In the genomic region with DNA sequence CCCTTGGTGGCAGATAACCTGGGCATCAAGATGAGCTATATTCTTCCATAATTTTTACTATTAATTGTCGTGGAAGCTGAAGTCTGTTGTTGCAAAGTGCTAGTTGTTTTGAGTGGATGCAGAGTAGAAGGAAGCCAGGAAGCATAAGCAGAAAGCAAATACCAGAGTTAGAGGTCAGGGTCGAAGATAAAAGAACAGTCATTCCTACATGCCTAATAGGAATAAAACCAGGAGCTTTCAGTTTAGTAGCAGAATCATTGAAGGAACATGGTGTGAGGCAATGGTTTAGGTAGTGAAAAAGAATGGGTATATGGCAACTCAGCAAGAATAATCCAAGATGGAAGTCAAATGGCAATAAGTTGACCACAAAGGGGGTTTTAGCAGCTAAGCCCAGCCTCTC, we compare ENCODE assay signal across 24 cellular contexts.
DNase-seq lines count a peak whose midpoint lies in the region; ATAC-seq, FAIRE-seq and TF ChIP-seq lines count a peak whose summit lies in the region.
"Had no signal": no experiment of that assay in that cellular context is flagged by ENCODE, and none has a peak within 500 bp of the region (broad histone marks: within the 10 kb centered on the region; RNA-seq: fewer than 3 reads in every experiment).

No MANE protein-coding gene starts in this region.

- H3K79me2 ChIP-seq in PC-3 (ENCODE audit: low read length), result no peaks in the 10 kb centered on the region; the same call in 1 of the 2 replicates

- H3K9me3 ChIP-seq in PC-3 (ENCODE audit: low read length), result no peaks in the 10 kb centered on the region
- H3K9me3 ChIP-seq in mesenchymal stem cell (ENCODE audit: control insufficient read depth, low read length), result no peaks in the 10 kb centered on the region
- no peaks in the 10 kb centered on the region for H3K9me3 ChIP-seq in suprapubic skin
- H3K9me3 ChIP-seq in small intestine (ENCODE audit: control insufficient read depth, low read depth), result no peaks in the 10 kb centered on the region
- H3K9me3 ChIP-seq: Caco-2 had no signal

- H3K4me1 ChIP-seq in PC-3 (ENCODE audit: insufficient read depth, low read length) (peaks cover 81% of the 10 kb centered on the region), mesenchymal stem cell (ENCODE audit: control insufficient read depth, insufficient read depth, low read depth, low read length) (peaks cover 1% of the 10 kb centered on the region), suprapubic skin (peaks cover 9% of the 10 kb centered on the region), small intestine (ENCODE audit: control insufficient read depth in 2 of 2, insufficient read depth in 1 of 2, low read depth in 1 of 2, low read length in 1 of 2) (no peaks in the 10 kb centered on the region)
- H3K4me1 ChIP-seq: Caco-2 had no signal

- no peak overlapping the region for H3K14ac ChIP-seq in mesenchymal stem cell (ENCODE audit: low read length in 2 of 2)

- H3K4ac ChIP-seq in mesenchymal stem cell (ENCODE audit: low read depth in 1 of 2, low read length in 2 of 2), result no peak overlapping the region

- POLR2A ChIA-PET in PC-3 (lab: Charles Lee; ENCODE audit: unreplicated experiment), result interaction anchor here (0.6 kb wide), 1 partner anchor 124 kb away, joined by 3 read pairs; no protein-coding TSS in a partner anchor

- H3K23ac ChIP-seq in mesenchymal stem cell (ENCODE audit: low read length in 2 of 2), result no peak overlapping the region

- no peak for DNase-seq in HTR-8/SVneo (ENCODE audit: insufficient read length, low spot score)
- no peak for DNase-seq in PC-3
- DNase-seq in epithelial cell of prostate (ENCODE audit: low read depth, low spot score), result no peak
- DNase-seq in mesenchymal stem cell, result no peak
- DNase-seq in suprapubic skin (ENCODE audit: low spot score in 2 of 2), result no peak
- DNase-seq in GM19239 (ENCODE audit: insufficient read length, low spot score), result no peak
- no peak for DNase-seq in small intestine
- DNase-seq: Caco-2; CD8-positive, alpha-beta T cell; DMS153; DND-41; KG1; MM.1S; NCI-H1694; NCI-H2081; NCI-H2227 treated with DMSO at 0.1 percent for 48 hours; NCI-H510A; NCI-H69; SHP77 treated with DMSO at 0.1 percent for 48 hours had no signal

- H3K27ac ChIP-seq in PC-3 (ENCODE audit: low read length) (peak overlapping the region; percentile 100), epithelial cell of prostate (peak overlapping the region; percentile 100), mesenchymal stem cell (ENCODE audit: low read length, poor library complexity, severe bottlenecking) (no peak overlapping the region), suprapubic skin (no peak overlapping the region), small intestine (ENCODE audit: low read depth in 1 of 2, low read length in 1 of 2) (no peak overlapping the region)
- H3K27ac ChIP-seq: C4-2B, RWPE1 had no signal

- no peak for TF ChIP-seq EP300 in suprapubic skin (IDR thresholded peaks at IDR 0.05)

- no peak overlapping the region for H2BK120ac ChIP-seq in mesenchymal stem cell (ENCODE audit: low read depth, low read length)

- H3K36me3 ChIP-seq in PC-3 (ENCODE audit: low read depth, low read length) (no peaks in the 10 kb centered on the region), mesenchymal stem cell (ENCODE audit: control insufficient read depth in 1 of 2, insufficient read depth in 2 of 2, low read depth in 1 of 2, low read length in 2 of 2) (no peaks in the 10 kb centered on the region), suprapubic skin (no peaks in the 10 kb centered on the region), small intestine (ENCODE audit: control insufficient read depth in 2 of 2, insufficient read depth in 2 of 2, low read length in 2 of 2) (no peaks in the 10 kb centered on the region)

- H2BK15ac ChIP-seq in mesenchymal stem cell (ENCODE audit: low read depth, poor library complexity, severe bottlenecking), result no peak overlapping the region

- TF ChIP-seq POLR2A in suprapubic skin (IDR thresholded peaks at IDR 0.05), result no peak

- no peaks in the 10 kb centered on the region for H4K20me1 ChIP-seq in PC-3 (ENCODE audit: low read length)

- WGBS in mesenchymal stem cell, result 83% methylated on average over 2 of the region's 2 CpGs
- WGBS in suprapubic skin, result 90% methylated on average over 2 of the region's 2 CpGs
- 54 to 60% (median 54%) methylated on average over 2 of the region's 2 CpGs for WGBS in small intestine, 3 donors

- no peak overlapping the region for H2AK5ac ChIP-seq in mesenchymal stem cell (ENCODE audit: low read length, severe bottlenecking)

- no peaks in the 10 kb centered on the region for H3K9me2 ChIP-seq in PC-3 (replicated peaks; ENCODE audit: low read length)

- H2AFZ ChIP-seq in PC-3 (ENCODE audit: low read length), result no peak overlapping the region
- H2AFZ ChIP-seq in mesenchymal stem cell (ENCODE audit: low read depth, low read length), result no peak overlapping the region

- no peaks in the 10 kb centered on the region for H3K79me1 ChIP-seq in mesenchymal stem cell (replicated peaks; ENCODE audit: low read length, poor library complexity, severe bottlenecking)

- H4K8ac ChIP-seq in mesenchymal stem cell (ENCODE audit: low read length), result no peak overlapping the region

- H2BK12ac ChIP-seq in mesenchymal stem cell (ENCODE audit: low read length in 2 of 2), result peak overlapping the region; percentile 39 to 71

- peaks cover 39% of the 10 kb centered on the region for H3F3A ChIP-seq in PC-3 (ENCODE audit: low read length, unreplicated experiment)

- TF ChIP-seq CTCF in PC-3 (conservative IDR thresholded peaks at IDR 0.05; ENCODE audit: low read depth, low read length) (no peak), suprapubic skin (IDR thresholded peaks at IDR 0.05) (no peak)

- no TSS peak for BruUV-seq in PC-3 (replicated peaks; lab: Mats Ljungman, UMichigan)

- CTCF ChIA-PET in PC-3 (lab: Charles Lee), result no interaction called here

- H2BK5ac ChIP-seq in mesenchymal stem cell (ENCODE audit: low read depth, low read length, poor library complexity, severe bottlenecking), result no peak overlapping the region

- H3K9ac ChIP-seq in PC-3 (ENCODE audit: low read length) (peak overlapping the region; percentile 99), mesenchymal stem cell (ENCODE audit: low read length) (no peak overlapping the region)

- no peaks in the 10 kb centered on the region for H3K27me3 ChIP-seq in PC-3 (ENCODE audit: low read length)
- H3K27me3 ChIP-seq in mesenchymal stem cell (ENCODE audit: control insufficient read depth in 1 of 2, insufficient read depth in 1 of 2, low read length in 2 of 2), result no peaks in the 10 kb centered on the region
- H3K27me3 ChIP-seq in suprapubic skin, result no peaks in the 10 kb centered on the region
- H3K27me3 ChIP-seq in small intestine (ENCODE audit: control insufficient read depth in 2 of 2, insufficient read depth in 2 of 2, low read length in 2 of 2), result no peaks in the 10 kb centered on the region

- peak; percentile 26 for FAIRE-seq in HTR-8/SVneo (lab: Jason Lieb, UNC)
- no peak for FAIRE-seq in GM19239 (lab: Jason Lieb, UNC)
- FAIRE-seq in small intestine (lab: Jason Lieb, UNC), result no peak
- FAIRE-seq: GM12892, H54 had no signal

- intact Hi-C loops in PC-3 (cut with micrococcal nuclease), result loop anchor here (10.0 kb wide), 1 partner anchor 246 kb away; no protein-coding TSS in a partner anchor

- no peak overlapping the region for H3K4me2 ChIP-seq in PC-3 (ENCODE audit: low read length)
- H3K4me2 ChIP-seq in mesenchymal stem cell (ENCODE audit: low read length, poor library complexity, severe bottlenecking), result no peak overlapping the region

- H3K4me3 ChIP-seq in PC-3 (ENCODE audit: low read length), result no peak overlapping the region
- H3K4me3 ChIP-seq in mesenchymal stem cell (ENCODE audit: insufficient read depth in 1 of 2, low read depth in 1 of 2, low read length in 2 of 2), result no peak overlapping the region
- no peak overlapping the region for H3K4me3 ChIP-seq in suprapubic skin
- no peak overlapping the region for H3K4me3 ChIP-seq in small intestine (ENCODE audit: low read depth in 1 of 2, low read length in 2 of 2)

- H4K91ac ChIP-seq in mesenchymal stem cell (ENCODE audit: low read length), result no peak overlapping the region

- peak overlapping the region in 1 of 2 experiments; percentile 75 for H3K18ac ChIP-seq in mesenchymal stem cell (ENCODE audit: low read depth in 1 of 2, low read length in 2 of 2)

- no peak for ATAC-seq in PC-3
- ATAC-seq: CD8-positive, alpha-beta T cell; Panc1 had no signal

Comparison
In these comparisons a context has a peak if more than half of its experiments do, and no peak if none do; other contexts are left out.
1. H3K27ac ChIP-seq: peak in PC-3 (single experiment) and epithelial cell of prostate (single experiment); none in mesenchymal stem cell (single experiment), suprapubic skin (single experiment) and small intestine (0 of 2).